ENCODE assay signal across 20 cellular contexts in genomic region chr5:73983661-73984060, GRCh38.
"Had no signal": no experiment of that assay in that cellular context is flagged by ENCODE, and none has a peak within 500 bp of the region (broad histone marks: within the 10 kb centered on the region; RNA-seq: fewer than 3 reads in every experiment).

No MANE protein-coding gene starts in this region.

- H3K79me2 ChIP-seq: parathyroid adenoma had no signal

- DNase-seq: colonic mucosa; dermis blood vessel endothelial cell; esophagus squamous epithelium; foreskin fibroblast; immature natural killer cell; kidney; psoas muscle; spleen; stimulated activated CD4-positive, alpha-beta T cell treated with anti-CD3 and anti-CD28 coated beads, Interleukin-15, amount 100 ng/mL, for 24 hours; stimulated activated CD4-positive, alpha-beta T cell treated with anti-CD3 and anti-CD28 coated beads, Interleukin-1b, Interleukin-23, amount 100 ng/mL, for 48 hours; stimulated activated CD4-positive, alpha-beta T cell treated with anti-CD3 and anti-CD28 coated beads, Interleukin-4, amount 100 ng/mL, for 4 hours; stimulated activated naive B cell treated with anti-CD40 and anti-IgM and Interleukin-4, amounts not matched to agents 10 μg/mL and 1 μg/mL and 100 μg/mL, for 72 hours; stimulated activated naive CD8-positive, alpha-beta T cell treated with anti-CD3 and anti-CD28 coated beads, Interleukin-15, amount 100 ng/mL, for 72 hours; testis had no signal

- H2AFZ ChIP-seq: parathyroid adenoma had no signal

- H3K4me3 Mint-ChIP-seq: immature natural killer cell; mesothelial cell of epicardium; natural killer cell treated with Interleukin-12 subunit alpha and Interleukin-12 subunit beta and Interleukin-15 and Interleukin-18, amount 100 ng/mL, for 72 hours; stimulated activated naive B cell treated with anti-CD40 and anti-IgM and Interleukin-4, amounts not matched to agents 10 μg/mL and 1 μg/mL and 100 μg/mL, for 72 hours; stimulated activated naive CD8-positive, alpha-beta T cell treated with anti-CD3 and anti-CD28 coated beads, Interleukin-15, amount 100 ng/mL, for 72 hours had no signal

- H3K9me3 ChIP-seq: colonic mucosa, esophagus squamous epithelium, psoas muscle, spleen, testis, tibial nerve had no signal

- H3K9ac ChIP-seq: parathyroid adenoma had no signal

- H3K27me3 Mint-ChIP-seq: stimulated activated naive CD8-positive, alpha-beta T cell treated with anti-CD3 and anti-CD28 coated beads, Interleukin-15, amount 100 ng/mL, for 72 hours had no signal

- H3K9me3 Mint-ChIP-seq: mesothelial cell of epicardium; natural killer cell treated with Interleukin-12 subunit alpha and Interleukin-12 subunit beta and Interleukin-15 and Interleukin-18, amount 100 ng/mL, for 72 hours; stimulated activated naive B cell treated with anti-CD40 and anti-IgM and Interleukin-4, amounts not matched to agents 10 μg/mL and 1 μg/mL and 100 μg/mL, for 72 hours; stimulated activated naive CD8-positive, alpha-beta T cell treated with anti-CD3 and anti-CD28 coated beads, Interleukin-15, amount 100 ng/mL, for 72 hours had no signal

- H3K27me3 ChIP-seq: colonic mucosa, testis, tibial nerve had no signal

- H3K36me3 Mint-ChIP-seq: immature natural killer cell; mesothelial cell of epicardium; natural killer cell treated with Interleukin-12 subunit alpha and Interleukin-12 subunit beta and Interleukin-15 and Interleukin-18, amount 100 ng/mL, for 72 hours; stimulated activated naive B cell treated with anti-CD40 and anti-IgM and Interleukin-4, amounts not matched to agents 10 μg/mL and 1 μg/mL and 100 μg/mL, for 72 hours had no signal

- ATAC-seq: left lobe of liver; natural killer cell treated with Interleukin-12 subunit alpha and Interleukin-12 subunit beta and Interleukin-15 and Interleukin-18, amount 100 ng/mL, for 72 hours; psoas muscle; sciatic nerve; stimulated activated naive B cell treated with anti-CD40 and anti-IgM and Interleukin-4, amounts not matched to agents 10 μg/mL and 1 μg/mL and 100 μg/mL, for 72 hours; stimulated activated naive CD8-positive, alpha-beta T cell treated with anti-CD3 and anti-CD28 coated beads, Interleukin-15, amount 100 ng/mL, for 72 hours had no signal

- H3K4me3 ChIP-seq: colonic mucosa, esophagus squamous epithelium, psoas muscle, spleen, testis, tibial nerve had no signal

- H3K36me3 ChIP-seq: colonic mucosa, esophagus squamous epithelium, spleen, tibial nerve had no signal

- H3K4me1 Mint-ChIP-seq: immature natural killer cell; stimulated activated naive B cell treated with anti-CD40 and anti-IgM and Interleukin-4, amounts not matched to agents 10 μg/mL and 1 μg/mL and 100 μg/mL, for 72 hours; stimulated activated naive CD8-positive, alpha-beta T cell treated with anti-CD3 and anti-CD28 coated beads, Interleukin-15, amount 100 ng/mL, for 72 hours had no signal

- H3K4me1 ChIP-seq: colonic mucosa, esophagus squamous epithelium, psoas muscle, spleen, testis, tibial nerve had no signal

- H3K27ac Mint-ChIP-seq: immature natural killer cell; mesothelial cell of epicardium; natural killer cell treated with Interleukin-12 subunit alpha and Interleukin-12 subunit beta and Interleukin-15 and Interleukin-18, amount 100 ng/mL, for 72 hours; stimulated activated naive B cell treated with anti-CD40 and anti-IgM and Interleukin-4, amounts not matched to agents 10 μg/mL and 1 μg/mL and 100 μg/mL, for 72 hours; stimulated activated naive CD8-positive, alpha-beta T cell treated with anti-CD3 and anti-CD28 coated beads, Interleukin-15, amount 100 ng/mL, for 72 hours had no signal

- H3K27ac ChIP-seq: colonic mucosa, esophagus squamous epithelium, parathyroid adenoma, psoas muscle, spleen, testis, tibial nerve had no signal
